Comparison of ENCODE assay signal across 33 cellular contexts in genomic region chr7:86970986-86971385, GRCh38.
"Had no signal": no experiment of that assay in that cellular context is flagged by ENCODE, and none has a peak within 500 bp of the region (broad histone marks: within the 10 kb centered on the region; RNA-seq: fewer than 3 reads in every experiment).

No MANE protein-coding gene starts in this region.

- H3K9me3 ChIP-seq: esophagus muscularis mucosa, gastrocnemius medialis, heart left ventricle had no signal

- DNase-seq: activated CD4-positive, alpha-beta T cell treated with anti-CD3 and anti-CD28 coated beads for 1 hour; activated CD4-positive, alpha-beta T cell treated with anti-CD3 and anti-CD28 coated beads for 4 hours; activated CD4-positive, alpha-beta T cell treated with anti-CD3 and anti-CD28 coated beads, Interleukin-2, amount 10 ng/mL, durations not matched to agents 7 days and 5 days; activated CD4-positive, alpha-beta T cell treated with anti-CD3 and anti-CD28 coated beads, Interleukin-2, amount 50 U/mL, for 4 hours; activated CD4-positive, CD25-positive, alpha-beta regulatory T cell; activated CD8-positive, alpha-beta memory T cell treated with anti-CD3 and anti-CD28 coated beads for 24 hours; activated CD8-positive, alpha-beta T cell treated with anti-CD3 and anti-CD28 coated beads for 36 hours; activated effector memory CD4-positive, alpha-beta T cell treated with Interleukin-2 at 50 U/mL for 16 hours; activated gamma-delta T cell treated with Interleukin-2 at 50 U/mL for 16 hours; activated naive CD4-positive, alpha-beta T cell treated with anti-CD3 and anti-CD28 coated beads, Interleukin-2, amount 50 U/mL, for 16 hours; activated naive CD4-positive, alpha-beta T cell treated with Interleukin-2 at 50 U/mL for 16 hours; activated T-cell treated with anti-CD3 and anti-CD28 coated beads, Interleukin-2, amount 50 U/mL, for 4 hours; amniotic stem cell; anterior cingulate cortex; brain microvascular endothelial cell; cortex of kidney; dermis blood vessel endothelial cell; effector CD4-positive, alpha-beta T cell; effector memory CD8-positive, alpha-beta T cell; erythroblast; foreskin keratinocyte; gastrocnemius medialis; glutamatergic neuron; heart left ventricle; T-helper 17 cell; T1000 had no signal

- H3K27ac Mint-ChIP-seq: activated CD4-positive, alpha-beta T cell treated with anti-CD3 and anti-CD28 coated beads, Interleukin-2, amount 10 ng/mL, durations not matched to agents 7 days and 5 days; activated CD8-positive, alpha-beta T cell treated with anti-CD3 and anti-CD28 coated beads for 36 hours; activated naive CD8-positive, alpha-beta T cell; activated T-helper 17 cell treated with anti-CD3 and anti-CD28 coated beads, Interleukin-2, amount 50 U/mL, for 72 hours; T-helper 17 cell; T-helper 2 cell treated with Interferon-gamma antibody and Interleukin-4, amounts not matched to agents 5 μg/mL and 100 μg/mL, for 36 hours had no signal

- H3K4me1 ChIP-seq: foreskin keratinocyte had no signal

- H3K4me3 ChIP-seq: esophagus muscularis mucosa, gastrocnemius medialis, heart left ventricle had no signal

- H3K36me3 ChIP-seq: brain microvascular endothelial cell, esophagus muscularis mucosa, gastrocnemius medialis, heart left ventricle had no signal

- H3K9me3 Mint-ChIP-seq: activated CD4-positive, alpha-beta T cell treated with anti-CD3 and anti-CD28 coated beads, Interleukin-2, amount 10 ng/mL, durations not matched to agents 7 days and 5 days; activated CD8-positive, alpha-beta T cell treated with anti-CD3 and anti-CD28 coated beads for 36 hours; activated T-cell treated with anti-CD3 and anti-CD28 coated beads, Interleukin-2, amount 50 U/mL, for 4 hours; activated T-helper 17 cell treated with anti-CD3 and anti-CD28 coated beads, Interleukin-2, amount 50 U/mL, for 72 hours; central memory CD8-positive, alpha-beta T cell; effector memory CD8-positive, alpha-beta T cell; T-helper 2 cell treated with Interferon-gamma antibody and Interleukin-4, amounts not matched to agents 5 μg/mL and 100 μg/mL, for 36 hours had no signal

- FAIRE-seq: astrocyte, bronchial epithelial cell had no signal

- ATAC-seq: activated CD8-positive, alpha-beta T cell treated with anti-CD3 and anti-CD28 coated beads for 36 hours; activated T-cell treated with anti-CD3 and anti-CD28 coated beads, Interleukin-2, amount 50 U/mL, for 4 hours; activated T-helper 17 cell treated with anti-CD3 and anti-CD28 coated beads, Interleukin-2, amount 50 U/mL, for 72 hours; effector memory CD8-positive, alpha-beta T cell; foreskin keratinocyte; gastrocnemius medialis; heart left ventricle; T-helper 17 cell had no signal

- H3K36me3 Mint-ChIP-seq: activated naive CD8-positive, alpha-beta T cell had no signal

- H3K4me3 Mint-ChIP-seq: activated CD4-positive, alpha-beta T cell treated with anti-CD3 and anti-CD28 coated beads, Interleukin-2, amount 10 ng/mL, durations not matched to agents 7 days and 5 days; activated CD8-positive, alpha-beta T cell treated with anti-CD3 and anti-CD28 coated beads for 36 hours; activated naive CD8-positive, alpha-beta T cell; activated T-cell treated with anti-CD3 and anti-CD28 coated beads, Interleukin-2, amount 50 U/mL, for 4 hours; activated T-helper 17 cell treated with anti-CD3 and anti-CD28 coated beads, Interleukin-2, amount 50 U/mL, for 72 hours; central memory CD8-positive, alpha-beta T cell; effector memory CD8-positive, alpha-beta T cell; T-helper 17 cell; T-helper 2 cell treated with Interferon-gamma antibody and Interleukin-4, amounts not matched to agents 5 μg/mL and 100 μg/mL, for 36 hours had no signal

- H3K4me1 Mint-ChIP-seq: activated CD4-positive, alpha-beta T cell treated with anti-CD3 and anti-CD28 coated beads, Interleukin-2, amount 10 ng/mL, durations not matched to agents 7 days and 5 days had no signal

- H3K27me3 Mint-ChIP-seq: activated CD4-positive, alpha-beta T cell treated with anti-CD3 and anti-CD28 coated beads, Interleukin-2, amount 10 ng/mL, durations not matched to agents 7 days and 5 days; activated naive CD8-positive, alpha-beta T cell; activated T-helper 17 cell treated with anti-CD3 and anti-CD28 coated beads, Interleukin-2, amount 50 U/mL, for 72 hours; T-helper 17 cell had no signal

- H3K27me3 ChIP-seq: brain microvascular endothelial cell, esophagus muscularis mucosa, foreskin keratinocyte, gastrocnemius medialis, heart left ventricle had no signal

- H3K27ac ChIP-seq: brain microvascular endothelial cell, esophagus muscularis mucosa, foreskin keratinocyte, gastrocnemius medialis, heart left ventricle had no signal
